8 cellular contexts compared by ENCODE assay signal in the genomic region with DNA sequence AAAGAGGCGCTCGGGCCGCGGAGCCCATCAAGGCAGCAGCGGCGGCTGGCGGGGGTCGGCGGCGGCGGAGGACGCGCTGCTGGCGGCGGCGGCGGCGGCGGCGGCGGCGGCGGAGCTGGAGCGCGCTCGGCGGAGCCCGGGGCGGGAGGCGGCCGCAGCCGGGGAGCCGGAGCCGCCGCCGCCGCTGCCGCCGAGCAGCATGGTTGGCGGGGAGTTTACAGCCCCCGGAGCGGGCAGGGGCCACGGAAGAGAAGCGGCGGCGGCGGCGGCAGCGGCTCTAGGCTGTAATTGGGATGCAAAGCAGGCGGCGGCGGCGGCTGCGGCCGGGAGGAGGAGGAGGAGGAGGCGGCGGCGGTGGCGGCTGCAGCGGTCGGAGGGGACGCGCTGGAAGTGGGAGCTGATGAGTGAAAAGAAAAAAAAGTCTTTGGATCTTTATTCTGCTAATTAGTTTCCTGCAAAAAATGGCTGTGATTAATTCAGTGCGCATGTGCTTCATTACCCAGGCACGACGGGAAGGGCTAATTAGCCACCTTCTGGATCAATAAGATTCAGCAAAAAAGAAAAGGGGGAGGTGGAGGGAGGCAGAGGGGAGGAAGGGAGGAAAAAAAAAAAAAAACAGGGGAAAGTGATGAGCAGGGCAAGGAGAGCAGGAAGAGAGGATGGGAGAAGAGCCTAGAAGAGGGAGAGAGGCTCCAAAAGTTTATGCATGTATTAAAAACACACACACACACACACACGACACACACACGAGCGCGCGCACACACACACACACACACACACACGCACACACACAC. TPM values are rescaled to one million over a fixed set of nuclear protein-coding genes. Genes with fewer than 3 reads are reported as not detected.
DNase-seq lines count a peak whose midpoint lies in the region; ATAC-seq, FAIRE-seq and TF ChIP-seq lines count a peak whose summit lies in the region.

No MANE protein-coding gene starts in this region.

- H3K27me3 ChIP-seq in bronchial epithelial cell (ENCODE audit: control insufficient read depth, insufficient read depth, low read length) (no peaks in the 10 kb centered on the region), left lung (peaks cover 14 to 83% of the 10 kb centered on the region in 2 donors), subcutaneous abdominal adipose tissue (ENCODE audit: control insufficient read depth in 5 of 5, insufficient read depth in 4 of 5, low read length in 5 of 5) (peaks cover 11 to 18% (median 15%) of the 10 kb centered on the region in 5 donors)

- intact Hi-C loops in left lung (cut with DNase I) = no loop called here

- H3K9me3 ChIP-seq in left lung (no peaks in the 10 kb centered on the region), subcutaneous abdominal adipose tissue (ENCODE audit: control insufficient read depth in 5 of 5, low read length in 5 of 5) (no peaks in the 10 kb centered on the region)

- peak overlapping the region; percentile 88 to 96 for H3K27ac ChIP-seq in left lung
- H3K27ac ChIP-seq in subcutaneous abdominal adipose tissue (ENCODE audit: low read depth, low read length) = peak overlapping the region; percentile 35

- ATAC-seq in GM18517 (IDR thresholded peaks at IDR 0.05; ENCODE audit: unreplicated experiment) = peak; percentile 22
- peak; percentile 45 for ATAC-seq in HG03045 (IDR thresholded peaks at IDR 0.05; ENCODE audit: unreplicated experiment)
- ATAC-seq in left lung = peak; percentile 22

- H3K36me3 ChIP-seq in bronchial epithelial cell (ENCODE audit: control insufficient read depth, insufficient read depth, low read length) = no peaks in the 10 kb centered on the region
- no peaks in the 10 kb centered on the region for H3K36me3 ChIP-seq in left lung
- H3K36me3 ChIP-seq in subcutaneous abdominal adipose tissue (ENCODE audit: control insufficient read depth in 5 of 5, insufficient read depth in 5 of 5, low read length in 5 of 5) = no peaks in the 10 kb centered on the region

- peak overlapping the region in 4 of 5 donors; percentile 28 to 73 (median 41) for H3K9ac ChIP-seq in subcutaneous abdominal adipose tissue (ENCODE audit: low read length in 5 of 5)

- TF ChIP-seq CTCF in bronchial epithelial cell (IDR thresholded peaks at IDR 0.05; ENCODE audit: insufficient read depth, low read length, severe bottlenecking) = no peak
- TF ChIP-seq CTCF in left lung (IDR thresholded peaks at IDR 0.05) = no peak

- peak; percentile 53 for DNase-seq in AG20443 (ENCODE audit: low spot score)
- peak; percentile 50 for DNase-seq in NCI-H82 treated with DMSO at 0.1 percent for 48 hours (lab: John Stamatoyannopoulos, UW; ENCODE audit: unreplicated experiment)
- DNase-seq in bronchial epithelial cell (ENCODE audit: low read depth) = peak; percentile 47
- DNase-seq in left lung = peak; percentile 47 to 84
- no peak for DNase-seq in SW480 (ENCODE audit: low spot score)

- H3K4me3 ChIP-seq in bronchial epithelial cell (ENCODE audit: low read depth, low read length) = peak overlapping the region; percentile 63
- peak overlapping the region; percentile 47 to 61 for H3K4me3 ChIP-seq in left lung
- H3K4me3 ChIP-seq in subcutaneous abdominal adipose tissue (ENCODE audit: low read depth in 1 of 5, low read length in 5 of 5) = peak overlapping the region; percentile 62 to 82 (median 70)

- H3K4me1 ChIP-seq in left lung = peaks cover 16 to 54% of the 10 kb centered on the region in 2 donors
- H3K4me1 ChIP-seq in subcutaneous abdominal adipose tissue (ENCODE audit: control insufficient read depth in 5 of 5, insufficient read depth in 5 of 5, low read length in 5 of 5) = peaks cover 5 to 48% (median 43%) of the 10 kb centered on the region in 5 donors

- no peak for FAIRE-seq in bronchial epithelial cell (lab: Jason Lieb, UNC)

RNA-seq across cellular contexts. Expression of a gene that starts 10.9 kb away (rescaled TPM):
- total RNA-seq in bronchial epithelial cell (3.1 and 3.9 TPM in 2 replicates), left lung (10 to 100 TPM; 21.4 to 25.7 TPM)
